In the genomic region with DNA sequence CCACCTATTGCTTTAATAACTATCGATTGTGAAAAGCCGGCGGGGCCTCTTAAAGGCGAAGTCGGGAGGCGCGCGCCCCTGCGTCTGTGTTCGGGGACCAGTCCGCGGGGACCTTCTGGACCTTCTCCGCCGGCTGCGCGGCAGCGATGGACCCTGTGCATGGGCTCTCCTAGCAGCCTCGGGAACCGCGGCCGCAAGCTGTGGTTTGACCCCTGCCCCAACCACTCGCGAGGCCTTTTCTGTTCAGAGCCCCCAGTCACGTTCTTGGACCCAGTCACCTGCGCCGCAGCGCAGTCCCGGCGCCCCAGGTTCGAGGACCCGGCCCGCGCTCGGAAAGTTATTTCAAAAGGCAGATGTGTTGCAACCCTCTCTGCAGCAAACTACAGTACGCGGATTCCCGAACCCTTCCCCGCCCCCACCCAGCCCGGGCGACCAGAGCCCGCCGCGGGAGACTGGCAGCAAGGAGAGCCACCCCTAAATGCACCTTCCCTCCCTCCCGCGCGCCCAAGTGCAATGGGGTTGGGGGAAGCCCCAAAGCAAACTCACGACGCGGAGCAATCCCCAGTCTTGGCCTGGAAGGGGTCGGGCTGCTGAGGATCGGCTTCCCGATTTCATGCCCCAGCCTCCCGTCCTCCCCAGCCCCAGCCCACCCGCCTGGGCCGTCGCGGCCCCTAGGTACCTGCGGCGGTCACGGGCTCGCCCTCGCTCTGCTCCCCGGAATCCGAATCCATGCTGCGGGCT, we compare ENCODE assay signal across 8 cellular contexts. TPM values are rescaled to one million over a fixed set of nuclear protein-coding genes. Genes with fewer than 3 reads are reported as not detected.
DNase-seq lines count a peak whose midpoint lies in the region; ATAC-seq and TF ChIP-seq lines count a peak whose summit lies in the region.

No MANE protein-coding gene starts in this region.

- H3K36me3 Mint-ChIP-seq in activated T-cell treated with anti-CD3 and anti-CD28 coated beads, Interleukin-2, amount 50 U/mL, for 24 hours (ENCODE audit: low read depth): no peaks in the 10 kb centered on the region

- no peaks in the 10 kb centered on the region for H4K20me1 ChIP-seq in smooth muscle cell (ENCODE audit: low read depth)

- peak overlapping the region; percentile 60 for H3K4me3 Mint-ChIP-seq in activated T-cell treated with anti-CD3 and anti-CD28 coated beads, Interleukin-2, amount 50 U/mL, for 24 hours

- peaks cover 9% of the 10 kb centered on the region for H3K4me1 Mint-ChIP-seq in activated T-cell treated with anti-CD3 and anti-CD28 coated beads, Interleukin-2, amount 50 U/mL, for 24 hours (ENCODE audit: low read depth)

- peak overlapping the region; percentile 93 for H3K4me2 ChIP-seq in smooth muscle cell

- TF ChIP-seq CTCF in ascending aorta (IDR thresholded peaks at IDR 0.05): no peak
- TF ChIP-seq CTCF in smooth muscle cell (IDR thresholded peaks at IDR 0.05; ENCODE audit: borderline replicate concordance, insufficient read depth, poor library complexity, severe bottlenecking): no peak

- H3K9ac ChIP-seq in iPS-20b (ENCODE audit: low read depth, low read length) (no peak overlapping the region), smooth muscle cell (ENCODE audit: low read depth) (no peak overlapping the region)

- peak overlapping the region; percentile 44 for H2AFZ ChIP-seq in smooth muscle cell (ENCODE audit: low read depth)

- H3K27ac ChIP-seq in ascending aorta: peak overlapping the region; percentile 92 to 95
- no peak overlapping the region for H3K27ac ChIP-seq in iPS-20b (ENCODE audit: low read length)
- no peak overlapping the region for H3K27ac ChIP-seq in smooth muscle cell (ENCODE audit: low read depth)

- ATAC-seq in GM18858 (IDR thresholded peaks at IDR 0.05; ENCODE audit: unreplicated experiment) (no peak), GM21390 (IDR thresholded peaks at IDR 0.05; ENCODE audit: unreplicated experiment) (no peak)

- no peaks in the 10 kb centered on the region for H3K36me3 ChIP-seq in ascending aorta
- H3K36me3 ChIP-seq in iPS-20b (ENCODE audit: insufficient read depth, low read depth, low read length): no peaks in the 10 kb centered on the region
- no peaks in the 10 kb centered on the region for H3K36me3 ChIP-seq in smooth muscle cell (ENCODE audit: low read depth)

- peaks cover 5% of the 10 kb centered on the region for H3F3A ChIP-seq in smooth muscle cell (ENCODE audit: low read depth)

- peaks cover 89% of the 10 kb centered on the region for H3K27me3 Mint-ChIP-seq in activated T-cell treated with anti-CD3 and anti-CD28 coated beads, Interleukin-2, amount 50 U/mL, for 24 hours

- H3K4me3 ChIP-seq in ascending aorta (peak overlapping the region; percentile 67 to 92), iPS-20b (ENCODE audit: low read length) (peak overlapping the region; percentile 64), smooth muscle cell (peak overlapping the region; percentile 60)

- WGBS in smooth muscle cell (ENCODE audit: low lambda C conversion rate): 3% methylated on average over 43 of the region's 65 CpGs

- intact Hi-C loops in ascending aorta (cut with DNase I): loop anchor here (2.0 to 10.0 kb wide), 4 partner anchors 17 to 739 kb away; a partner anchor contains a TSS

- H3K27me3 ChIP-seq in ascending aorta (no peaks in the 10 kb centered on the region), iPS-20b (ENCODE audit: insufficient read depth, low read length) (peaks cover 91% of the 10 kb centered on the region), smooth muscle cell (ENCODE audit: low read depth) (peaks cover 56% of the 10 kb centered on the region)

- H3K27ac Mint-ChIP-seq in activated T-cell treated with anti-CD3 and anti-CD28 coated beads, Interleukin-2, amount 50 U/mL, for 24 hours: no peak overlapping the region

- H3K9me3 Mint-ChIP-seq in activated T-cell treated with anti-CD3 and anti-CD28 coated beads, Interleukin-2, amount 50 U/mL, for 24 hours: no peaks in the 10 kb centered on the region

- H3K79me2 ChIP-seq in smooth muscle cell (ENCODE audit: low read depth): no peaks in the 10 kb centered on the region

- H3K9me3 ChIP-seq in ascending aorta (no peaks in the 10 kb centered on the region), iPS-20b (ENCODE audit: insufficient read depth, low read depth, low read length) (no peaks in the 10 kb centered on the region), smooth muscle cell (replicated peaks; ENCODE audit: low read depth) (no peaks in the 10 kb centered on the region)

- H3K4me1 ChIP-seq in ascending aorta (peaks cover 0 to 27% of the 10 kb centered on the region in 2 donors), iPS-20b (ENCODE audit: insufficient read depth, low read length) (no peaks in the 10 kb centered on the region), smooth muscle cell (ENCODE audit: low read depth) (peaks cover 9% of the 10 kb centered on the region)

- no peak for DNase-seq in activated T-cell treated with anti-CD3 and anti-CD28 coated beads, Interleukin-2, amount 50 U/mL, for 24 hours
- DNase-seq in activated T-cell treated with anti-CD3 and anti-CD28 coated beads for 4 hours (no peak), ascending aorta (ENCODE audit: low spot score in 2 of 2) (peak in 1 of 2 donors; percentile 81), smooth muscle cell (lab: John Stamatoyannopoulos, UW; ENCODE audit: unreplicated experiment) (no peak), NAMALWA (ENCODE audit: low spot score) (no peak)

RNA-seq across cellular contexts. Expression of a gene that starts 0.7 kb away (rescaled TPM):
- total RNA-seq in ascending aorta (2.6 TPM), smooth muscle cell (not detected in 2 replicates)
- 0.40 TPM in 1 of 2 replicates, not detected in the other for polyA plus RNA-seq in smooth muscle cell

Comparison
In these comparisons a context has a peak if more than half of its experiments do, and no peak if none do; other contexts are left out.
1. H3K27ac ChIP-seq: peak in ascending aorta (2 of 2); none in iPS-20b (single experiment) and smooth muscle cell (single experiment).
2. Peak in every context shown above with its lines, with median percentiles within 50 percentile points of each other: H3K4me3 ChIP-seq.